Comparison of ENCODE assay signal across 12 cellular contexts in the genomic region with DNA sequence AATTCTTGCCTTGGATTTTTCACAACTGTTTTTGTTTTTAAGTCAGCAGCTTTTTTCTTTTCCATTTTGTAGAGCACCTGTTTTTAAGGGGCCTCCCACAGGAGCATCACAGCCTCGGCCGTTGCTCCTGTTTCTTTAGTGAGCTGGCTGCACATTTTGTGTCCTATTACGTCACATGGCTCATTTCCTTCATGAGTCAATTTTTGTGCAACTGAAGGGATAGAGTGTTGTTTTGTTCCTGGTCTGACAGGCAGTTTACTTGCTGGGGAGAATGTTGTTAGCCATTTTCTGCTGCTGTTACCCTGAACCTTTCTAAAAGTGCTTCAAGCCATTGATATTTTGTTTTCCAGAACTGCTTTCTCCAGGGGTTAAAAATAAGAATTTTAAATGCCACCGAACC. TPM values are rescaled to one million over a fixed set of nuclear protein-coding genes. Genes with fewer than 3 reads are reported as not detected.
DNase-seq lines count a peak whose midpoint lies in the region; ATAC-seq and TF ChIP-seq lines count a peak whose summit lies in the region.
"Had no signal": no experiment of that assay in that cellular context is flagged by ENCODE, and none has a peak within 500 bp of the region (broad histone marks: within the 10 kb centered on the region; RNA-seq: fewer than 3 reads in every experiment).

No MANE protein-coding gene starts in this region.

- 82 to 86% (median 85%) methylated on average over 4 of the region's 4 CpGs for WGBS in heart left ventricle, 4 donors
- WGBS in suprapubic skin, result 75% methylated on average over 4 of the region's 4 CpGs

- no peak overlapping the region for H3K4me3 Mint-ChIP-seq in activated CD4-positive, alpha-beta memory T cell treated with anti-CD3 and anti-CD28 coated beads, Interleukin-2, amount 10 ng/mL, durations not matched to agents 7 days and 5 days
- H3K4me3 Mint-ChIP-seq: activated CD8-positive, alpha-beta memory T cell treated with anti-CD3 and anti-CD28 coated beads, Interleukin-2, amount 10 ng/mL, durations not matched to agents 7 days and 5 days; neural crest cell had no signal

- H3K36me3 ChIP-seq in heart left ventricle (peaks cover 0 to 98% (median 84%) of the 10 kb centered on the region in 9 donors), suprapubic skin (peaks cover 90% of the 10 kb centered on the region)

- peaks cover 7% of the 10 kb centered on the region for H3K4me1 Mint-ChIP-seq in activated CD4-positive, alpha-beta memory T cell treated with anti-CD3 and anti-CD28 coated beads, Interleukin-2, amount 10 ng/mL, durations not matched to agents 7 days and 5 days
- H3K4me1 Mint-ChIP-seq: activated CD8-positive, alpha-beta memory T cell treated with anti-CD3 and anti-CD28 coated beads, Interleukin-2, amount 10 ng/mL, durations not matched to agents 7 days and 5 days; neural crest cell had no signal

- no peak for TF ChIP-seq POLR2A in heart left ventricle (IDR thresholded peaks at IDR 0.05)
- no peak for TF ChIP-seq POLR2A in suprapubic skin (IDR thresholded peaks at IDR 0.05)

- peak overlapping the region; percentile 18 for H3K27ac Mint-ChIP-seq in activated CD4-positive, alpha-beta memory T cell treated with anti-CD3 and anti-CD28 coated beads, Interleukin-2, amount 10 ng/mL, durations not matched to agents 7 days and 5 days
- H3K27ac Mint-ChIP-seq: activated CD8-positive, alpha-beta memory T cell treated with anti-CD3 and anti-CD28 coated beads, Interleukin-2, amount 10 ng/mL, durations not matched to agents 7 days and 5 days had no signal

- no peaks in the 10 kb centered on the region for H3K27me3 Mint-ChIP-seq in activated CD4-positive, alpha-beta memory T cell treated with anti-CD3 and anti-CD28 coated beads, Interleukin-2, amount 10 ng/mL, durations not matched to agents 7 days and 5 days
- H3K27me3 Mint-ChIP-seq: activated CD8-positive, alpha-beta memory T cell treated with anti-CD3 and anti-CD28 coated beads, Interleukin-2, amount 10 ng/mL, durations not matched to agents 7 days and 5 days had no signal

- CTCF ChIA-PET in activated CD4-positive, alpha-beta memory T cell treated with anti-CD3 and anti-CD28 coated beads, Interleukin-2, amount 10 ng/mL, durations not matched to agents 7 days and 5 days (lab: Charles Lee), result no interaction called here

- H3K4me3 ChIP-seq in heart left ventricle (no peak overlapping the region), suprapubic skin (no peak overlapping the region)
- H3K4me3 ChIP-seq: A549, K562 had no signal

- intact Hi-C loops in heart left ventricle (cut with DNase I), result no loop called here

- ATAC-seq in heart left ventricle, result peak; percentile 44 to 75 (median 49)
- ATAC-seq: A549; activated CD8-positive, alpha-beta memory T cell treated with anti-CD3 and anti-CD28 coated beads, Interleukin-2, amount 10 ng/mL, durations not matched to agents 7 days and 5 days; K562 had no signal

- H3K9me3 Mint-ChIP-seq in activated CD4-positive, alpha-beta memory T cell treated with anti-CD3 and anti-CD28 coated beads, Interleukin-2, amount 10 ng/mL, durations not matched to agents 7 days and 5 days, result no peaks in the 10 kb centered on the region
- H3K9me3 Mint-ChIP-seq: neural crest cell had no signal

- no peaks in the 10 kb centered on the region for H3K4me1 ChIP-seq in heart left ventricle
- H3K4me1 ChIP-seq in suprapubic skin, result no peaks in the 10 kb centered on the region
- H3K4me1 ChIP-seq: A549 had no signal

- H3K9me3 ChIP-seq in heart left ventricle (no peaks in the 10 kb centered on the region), suprapubic skin (no peaks in the 10 kb centered on the region)
- H3K9me3 ChIP-seq: A549 had no signal

- POLR2A ChIA-PET in activated CD4-positive, alpha-beta memory T cell treated with anti-CD3 and anti-CD28 coated beads, Interleukin-2, amount 10 ng/mL, durations not matched to agents 7 days and 5 days (lab: Charles Lee), result no interaction called here

- no peak for TF ChIP-seq CTCF in heart left ventricle (IDR thresholded peaks at IDR 0.05)
- no peak for TF ChIP-seq CTCF in suprapubic skin (IDR thresholded peaks at IDR 0.05)

- peak; percentile 65 for DNase-seq in SIG-M5 treated with dmso at 0.1 percent for 504 hours (lab: John Stamatoyannopoulos, UW; ENCODE audit: unreplicated experiment)
- DNase-seq in SIG-M5 (lab: John Stamatoyannopoulos, UW), result no peak
- no peak for DNase-seq in activated CD4-positive, alpha-beta memory T cell treated with anti-CD3 and anti-CD28 coated beads, Interleukin-2, amount 10 ng/mL, durations not matched to agents 7 days and 5 days
- DNase-seq in heart left ventricle, result no peak
- DNase-seq in superior temporal gyrus (ENCODE audit: extremely low spot score), result peak; percentile 61
- DNase-seq in suprapubic skin (ENCODE audit: low spot score in 2 of 2), result no peak
- DNase-seq in NCI-H526 (lab: John Stamatoyannopoulos, UW), result no peak
- no peak for DNase-seq in KG1 (lab: John Stamatoyannopoulos, UW)
- DNase-seq: activated CD8-positive, alpha-beta memory T cell treated with anti-CD3 and anti-CD28 coated beads, Interleukin-2, amount 10 ng/mL, durations not matched to agents 7 days and 5 days had no signal

- TF ChIP-seq EP300 in suprapubic skin (IDR thresholded peaks at IDR 0.05), result no peak

- H3K27me3 ChIP-seq in heart left ventricle (no peaks in the 10 kb centered on the region), suprapubic skin (no peaks in the 10 kb centered on the region)

- H3K27ac ChIP-seq in heart left ventricle (peak overlapping the region in 1 of 12 donors; percentile 59), suprapubic skin (no peak overlapping the region)
- H3K27ac ChIP-seq: A549 had no signal

- H3K36me3 Mint-ChIP-seq in activated CD4-positive, alpha-beta memory T cell treated with anti-CD3 and anti-CD28 coated beads, Interleukin-2, amount 10 ng/mL, durations not matched to agents 7 days and 5 days (ENCODE audit: low read depth), result peaks cover 54% of the 10 kb centered on the region

RNA-seq across cellular contexts. Expression of gene CRISPLD2, which starts 45.0 kb away (rescaled TPM):
- under 1 TPM; 0.18 to 0.23 TPM for total RNA-seq in activated CD4-positive, alpha-beta memory T cell treated with anti-CD3 and anti-CD28 coated beads, Interleukin-2, amount 10 ng/mL, durations not matched to agents 7 days and 5 days
- total RNA-seq in heart left ventricle, result 100 to 1,000 TPM in 1 of 9 donors, 10 to 100 TPM in 7, 1 to 10 TPM in 1; 8.0 to 153 (median 12.9) TPM
- polyA plus RNA-seq in heart left ventricle, result 10 to 100 TPM in 1 of 2 donors, 1 to 10 TPM in 1; 8.0 to 16.2 TPM
- total RNA-seq in suprapubic skin, result 100 to 1,000 TPM in 1 of 4 donors, 10 to 100 TPM in 3; 54.9 to 109 (median 63.4) TPM
- total RNA-seq: activated CD8-positive, alpha-beta memory T cell treated with anti-CD3 and anti-CD28 coated beads, Interleukin-2, amount 10 ng/mL, durations not matched to agents 7 days and 5 days had no signal

Comparison
In these comparisons a context has a peak if more than half of its experiments do, and no peak if none do; other contexts are left out.
1. DNase-seq: peak in SIG-M5 treated with dmso at 0.1 percent for 504 hours (single experiment) and superior temporal gyrus (single experiment); none in SIG-M5 (single experiment), activated CD4-positive, alpha-beta memory T cell treated with anti-CD3 and anti-CD28 coated beads, Interleukin-2, amount 10 ng/mL, durations not matched to agents 7 days and 5 days (single experiment), heart left ventricle (0 of 5), suprapubic skin (0 of 2), NCI-H526 (0 of 2) and KG1 (single experiment).
2. RNA of gene CRISPLD2, which starts 45.0 kb away (total RNA-seq): 54.9 to 109 TPM in suprapubic skin and 8.0 to 153 TPM in heart left ventricle; 0.18 to 0.23 TPM in activated CD4-positive, alpha-beta memory T cell treated with anti-CD3 and anti-CD28 coated beads, Interleukin-2, amount 10 ng/mL, durations not matched to agents 7 days and 5 days; every median in the first group is over 4 times any median in the second.